In the genomic region with DNA sequence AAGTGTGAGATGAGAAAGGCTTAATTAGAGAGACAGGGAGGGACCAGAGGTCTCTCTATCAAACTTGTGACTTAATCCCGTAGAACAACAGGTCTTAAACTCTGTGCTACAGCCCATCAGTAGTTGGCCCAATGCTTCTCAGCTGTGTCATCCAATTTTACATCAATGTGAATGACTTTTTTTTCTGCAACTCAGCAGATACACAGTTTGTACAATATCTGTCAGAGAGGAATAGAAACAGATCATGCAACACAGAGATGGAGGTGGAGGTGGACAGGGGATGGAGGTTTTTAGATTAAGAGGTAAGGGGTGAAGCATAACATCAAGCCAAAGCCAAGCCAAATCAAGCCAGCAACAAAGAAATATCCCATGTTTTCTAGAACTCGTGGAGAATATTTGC, we compare ENCODE assay signal across 1 cellular context.
TF ChIP-seq lines count a peak whose summit lies in the region.

No MANE protein-coding gene starts in this region.

TF ChIP-seq in HepG2, 621 proteins besides CTCF, POLR2A, EP300 and RAD21:
- TF ChIP-seq, protein P1, sequence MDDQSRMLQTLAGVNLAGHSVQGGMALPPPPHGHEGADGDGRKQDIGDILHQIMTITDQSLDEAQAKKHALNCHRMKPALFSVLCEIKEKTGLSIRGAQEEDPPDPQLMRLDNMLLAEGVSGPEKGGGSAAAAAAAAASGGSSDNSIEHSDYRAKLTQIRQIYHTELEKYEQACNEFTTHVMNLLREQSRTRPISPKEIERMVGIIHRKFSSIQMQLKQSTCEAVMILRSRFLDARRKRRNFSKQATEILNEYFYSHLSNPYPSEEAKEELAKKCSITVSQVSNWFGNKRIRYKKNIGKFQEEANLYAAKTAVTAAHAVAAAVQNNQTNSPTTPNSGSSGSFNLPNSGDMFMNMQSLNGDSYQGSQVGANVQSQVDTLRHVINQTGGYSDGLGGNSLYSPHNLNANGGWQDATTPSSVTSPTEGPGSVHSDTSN (CRISPR knock-in tag; IDR thresholded peaks at IDR 0.05; ENCODE audit: borderline replicate concordance) = no peak
- TF ChIP-seq MAFK (conservative IDR thresholded peaks at IDR 0.05 in 1 of 2, IDR thresholded peaks at IDR 0.05 in 1 of 2; ENCODE audit: low read length in 2 of 2) (peak; percentile 64 to 69), MAFF (IDR thresholded peaks at IDR 0.05; ENCODE audit: low read depth, low read length) (peak; percentile 61), ZBTB7A (CRISPR knock-in tag; IDR thresholded peaks at IDR 0.05) (no peak)
